In genomic region chr4:2051086-2051485, GRCh38 we compare ENCODE assay signal across 22 cellular contexts. TPM values are rescaled to one million over a fixed set of nuclear protein-coding genes. Genes with fewer than 3 reads are reported as not detected.
"Had no signal": no experiment of that assay in that cellular context is flagged by ENCODE, and none has a peak within 500 bp of the region (broad histone marks: within the 10 kb centered on the region; RNA-seq: fewer than 3 reads in every experiment).

No MANE protein-coding gene starts in this region.

- H3K36me3 ChIP-seq: adrenal gland, breast epithelium, thyroid gland had no signal

- H3K4me3 Mint-ChIP-seq: naive thymus-derived CD8-positive, alpha-beta T cell had no signal

- H3K27ac Mint-ChIP-seq: activated naive CD4-positive, alpha-beta T cell treated with anti-CD3 and anti-CD28 coated beads, Interleukin-2, amount 50 U/mL, for 72 hours; naive thymus-derived CD8-positive, alpha-beta T cell had no signal

- H3K9me3 Mint-ChIP-seq: activated naive CD4-positive, alpha-beta T cell treated with anti-CD3 and anti-CD28 coated beads, Interleukin-2, amount 50 U/mL, for 72 hours; naive thymus-derived CD8-positive, alpha-beta T cell had no signal

- DNase-seq: activated CD4-positive, alpha-beta T cell treated with anti-CD3 and anti-CD28 coated beads for 1 hour; activated CD8-positive, alpha-beta memory T cell treated with anti-CD3 and anti-CD28 coated beads for 24 hours; activated CD8-positive, alpha-beta memory T cell treated with anti-CD3 and anti-CD28 coated beads, Interleukin-2, amount 50 U/mL, for 48 hours; activated gamma-delta T cell; cerebellar nuclear complex; effector memory CD4-positive, alpha-beta T cell; foreskin fibroblast; glutamatergic neuron; hypothalamus; mesendoderm; naive thymus-derived CD8-positive, alpha-beta T cell; stimulated activated CD4-positive, alpha-beta T cell treated with anti-CD3 and anti-CD28 coated beads, Interleukin-12 subunit alpha, Interleukin-12 subunit beta, amount 100 ng/mL, for 4 hours; stimulated activated CD4-positive, alpha-beta T cell treated with anti-CD3 and anti-CD28 coated beads, Interleukin-1b, Interleukin-23, amount 100 ng/mL, for 48 hours; stimulated activated CD8-positive, alpha-beta memory T cell treated with anti-CD3 and anti-CD28 coated beads, Interleukin-4, amount 100 ng/mL, for 48 hours; stimulated activated naive CD4-positive, alpha-beta T cell; SW 1271; thyroid gland had no signal

- H3K4me1 ChIP-seq: adrenal gland, breast epithelium, thyroid gland had no signal

- H3K4me3 ChIP-seq: adrenal gland, breast epithelium, thyroid gland had no signal

- H3K27ac ChIP-seq: adrenal gland, breast epithelium, epithelial cell of prostate, thyroid gland, VCaP had no signal

- ATAC-seq: activated naive CD4-positive, alpha-beta T cell treated with anti-CD3 and anti-CD28 coated beads, Interleukin-2, amount 50 U/mL, for 72 hours; naive thymus-derived CD8-positive, alpha-beta T cell had no signal

- H3K9me3 ChIP-seq: adrenal gland, breast epithelium, thyroid gland had no signal

- H3K36me3 Mint-ChIP-seq: activated naive CD4-positive, alpha-beta T cell treated with anti-CD3 and anti-CD28 coated beads, Interleukin-2, amount 50 U/mL, for 72 hours had no signal

RNA-seq across cellular contexts. Expression of gene NAT8L, which starts 8.0 kb away (rescaled TPM):
- polyA plus RNA-seq: naive thymus-derived CD8-positive, alpha-beta T cell had no signal
